1 cellular context compared by ENCODE assay signal in genomic region chr9:107316795-107317661, GRCh38.
TF ChIP-seq lines count a peak whose summit lies in the region.

No MANE protein-coding gene starts in this region.

TF ChIP-seq in H1, 55 proteins besides CTCF, POLR2A, EP300 and RAD21:
- TF ChIP-seq E2F6 (IDR thresholded peaks at IDR 0.05) (no peak), PHF8 (conservative IDR thresholded peaks at IDR 0.05; ENCODE audit: low read depth, low read length) (no peak), CHD7 (IDR thresholded peaks at IDR 0.05; ENCODE audit: insufficient replicate concordance, low read length) (no peak), KDM1A (IDR thresholded peaks at IDR 0.05; ENCODE audit: borderline replicate concordance, low read length) (0 out of 2 replicates have a peak, but pooled peaks have one; percentile 51)
